In genomic region chr2:160721089-160722040, GRCh38 we compare ENCODE assay signal across 16 cellular contexts.
"Had no signal": no experiment of that assay in that cellular context is flagged by ENCODE, and none has a peak within 500 bp of the region (broad histone marks: within the 10 kb centered on the region; RNA-seq: fewer than 3 reads in every experiment).

No MANE protein-coding gene starts in this region.

- H3K36me3 ChIP-seq: adrenal gland, cardiac muscle cell, tibial artery, uterus had no signal

- H3K27me3 ChIP-seq: adrenal gland, cardiac muscle cell, tibial artery, uterus had no signal

- H3K9me3 ChIP-seq: adrenal gland, uterus had no signal

- H3K4me3 ChIP-seq: adrenal gland, cardiac muscle cell, tibial artery, uterus had no signal

- H3K4me1 ChIP-seq: adrenal gland, tibial artery, uterus had no signal

- DNase-seq: activated T-cell treated with anti-CD3 and anti-CD28 coated beads, Interleukin-2, amount 50 U/mL, for 24 hours; adrenal gland; effector CD4-positive, alpha-beta T cell; hypothalamus; left ventricle myocardium superior; mammary epithelial cell; midbrain; natural killer cell; stimulated activated CD4-positive, alpha-beta T cell treated with anti-CD3 and anti-CD28 coated beads, Interleukin-2, amount 100 ng/mL, for 24 hours; stimulated activated naive CD8-positive, alpha-beta T cell treated with anti-CD3 and anti-CD28 coated beads, Interleukin-15, amount 100 ng/mL, for 72 hours; tibial artery; uterus had no signal

- ATAC-seq: activated naive CD4-positive, alpha-beta T cell treated with anti-CD3 and anti-CD28 coated beads, Interleukin-2, amount 50 U/mL, for 72 hours; activated T-helper 17 cell treated with anti-CD3 and anti-CD28 coated beads, Interleukin-2, amount 50 U/mL, for 72 hours; left ventricle myocardium superior; natural killer cell; stimulated activated effector memory CD8-positive, alpha-beta T cell treated with anti-CD3 and anti-CD28 coated beads, Interleukin-12 subunit alpha, Interleukin-12 subunit beta, amount 100 ng/mL, for 72 hours; stimulated activated naive CD8-positive, alpha-beta T cell treated with anti-CD3 and anti-CD28 coated beads, Interleukin-15, amount 100 ng/mL, for 72 hours had no signal

- H3K27ac ChIP-seq: adrenal gland, cardiac muscle cell, tibial artery, uterus had no signal
